Comparison of ENCODE assay signal across 8 cellular contexts in genomic region chr7:73578342-73579124, GRCh38. TPM values are rescaled to one million over a fixed set of nuclear protein-coding genes. Genes with fewer than 3 reads are reported as not detected.
A peak's percentile ranks its signal among the peaks of the same experiment; 100 is the strongest.
DNase-seq lines count a peak whose midpoint lies in the region; ATAC-seq and TF ChIP-seq lines count a peak whose summit lies in the region.

Gene TBL2 (minus strand): TSS chr7:73578579. CDS start chr7:73578549, 30 bp downstream.

- H3K27ac ChIP-seq in effector memory CD4-positive, alpha-beta T cell (ENCODE audit: insufficient read depth, low read length, poor library complexity, severe bottlenecking), result peak within 1 kb of the TSS; percentile 86

- no peaks in the 10 kb centered on the region for H3K9me3 Mint-ChIP-seq in memory B cell

- POLR2A ChIA-PET in activated CD8-positive, alpha-beta memory T cell treated with anti-CD3 and anti-CD28 coated beads for 36 hours (lab: Charles Lee), result interaction anchor here (0.5 to 1.3 kb wide), 7 partner anchors 18 to 154 kb away, joined by 3 to 15 read pairs (median 4); partner anchors contain the start of gene BAZ1B

- no peaks in the 10 kb centered on the region for H3K27me3 Mint-ChIP-seq in memory B cell

- H3K27me3 ChIP-seq in effector memory CD4-positive, alpha-beta T cell (replicated peaks; ENCODE audit: control insufficient read depth, insufficient read depth, low read length, poor library complexity, severe bottlenecking), result no peaks in the 10 kb centered on the region

- peaks cover 3% of the 10 kb centered on the region for H3K36me3 Mint-ChIP-seq in memory B cell

- H3K4me1 Mint-ChIP-seq in memory B cell, result peaks cover 18% of the 10 kb centered on the region

- H3K36me3 ChIP-seq in effector memory CD4-positive, alpha-beta T cell (ENCODE audit: control insufficient read depth, insufficient read depth, low read length), result peaks cover 15% of the 10 kb centered on the region

- peak within 1 kb of the TSS; percentile 93 for H3K27ac Mint-ChIP-seq in memory B cell

- DNase-seq in COR-L47 (lab: John Stamatoyannopoulos, UW) (peak; percentile 99), GM20000 (ENCODE audit: low spot score) (peak; percentile 100), HT-29 (ENCODE audit: low spot score) (peak; percentile 100), NOMO-1 (lab: John Stamatoyannopoulos, UW; ENCODE audit: unreplicated experiment in 2 of 2) (peak; percentile 100), memory B cell (ENCODE audit: low spot score in 2 of 2) (peak; percentile 97 to 99)
- DNase-seq in effector memory CD4-positive, alpha-beta T cell, result peak; percentile 98
- DNase-seq in stimulated activated CD8-positive, alpha-beta memory T cell treated with anti-CD3 and anti-CD28 coated beads, Interleukin-12 subunit alpha, Interleukin-12 subunit beta, amount 100 ng/mL, for 24 hours (ENCODE audit: extremely low read depth), result peak; percentile 95

- ATAC-seq in memory B cell (ENCODE audit: low read depth), result peak; percentile 84

- H3K4me1 ChIP-seq in effector memory CD4-positive, alpha-beta T cell (ENCODE audit: control insufficient read depth, insufficient read depth, low read length, poor library complexity, severe bottlenecking), result peaks cover 17% of the 10 kb centered on the region

- CTCF ChIA-PET in activated CD8-positive, alpha-beta memory T cell treated with anti-CD3 and anti-CD28 coated beads for 36 hours (lab: Charles Lee), result no interaction called here

- H3K4me3 Mint-ChIP-seq in memory B cell, result peak within 1 kb of the TSS; percentile 91

- no peaks in the 10 kb centered on the region for H3K9me3 ChIP-seq in effector memory CD4-positive, alpha-beta T cell (ENCODE audit: control insufficient read depth, low read length)

- TF ChIP-seq CTCF in GM20000 (IDR thresholded peaks at IDR 0.05; ENCODE audit: extremely low read depth, missing control alignments), result no peak

- H3K4me3 ChIP-seq in effector memory CD4-positive, alpha-beta T cell (ENCODE audit: insufficient read depth, low read depth, low read length, poor library complexity, severe bottlenecking), result peak within 1 kb of the TSS; percentile 94

RNA-seq across cellular contexts. Expression of gene TBL2, which starts in this region (rescaled TPM):
- 73.1 and 94.4 TPM in 2 replicates for total RNA-seq in HT-29 (2014; rRNA removed; shearing (Covaris generic))
- total RNA-seq in activated CD8-positive, alpha-beta memory T cell treated with anti-CD3 and anti-CD28 coated beads for 36 hours, result 10 to 100 TPM; 36.3 to 37.8 TPM

Comparison
In these comparisons a context has a peak if more than half of its experiments do, and no peak if none do; other contexts are left out.
1. Peak in every context shown above with its lines: DNase-seq, ATAC-seq, H3K4me3 ChIP-seq and H3K27ac ChIP-seq.